Comparison of ENCODE assay signal across 8 cellular contexts in the genomic region with DNA sequence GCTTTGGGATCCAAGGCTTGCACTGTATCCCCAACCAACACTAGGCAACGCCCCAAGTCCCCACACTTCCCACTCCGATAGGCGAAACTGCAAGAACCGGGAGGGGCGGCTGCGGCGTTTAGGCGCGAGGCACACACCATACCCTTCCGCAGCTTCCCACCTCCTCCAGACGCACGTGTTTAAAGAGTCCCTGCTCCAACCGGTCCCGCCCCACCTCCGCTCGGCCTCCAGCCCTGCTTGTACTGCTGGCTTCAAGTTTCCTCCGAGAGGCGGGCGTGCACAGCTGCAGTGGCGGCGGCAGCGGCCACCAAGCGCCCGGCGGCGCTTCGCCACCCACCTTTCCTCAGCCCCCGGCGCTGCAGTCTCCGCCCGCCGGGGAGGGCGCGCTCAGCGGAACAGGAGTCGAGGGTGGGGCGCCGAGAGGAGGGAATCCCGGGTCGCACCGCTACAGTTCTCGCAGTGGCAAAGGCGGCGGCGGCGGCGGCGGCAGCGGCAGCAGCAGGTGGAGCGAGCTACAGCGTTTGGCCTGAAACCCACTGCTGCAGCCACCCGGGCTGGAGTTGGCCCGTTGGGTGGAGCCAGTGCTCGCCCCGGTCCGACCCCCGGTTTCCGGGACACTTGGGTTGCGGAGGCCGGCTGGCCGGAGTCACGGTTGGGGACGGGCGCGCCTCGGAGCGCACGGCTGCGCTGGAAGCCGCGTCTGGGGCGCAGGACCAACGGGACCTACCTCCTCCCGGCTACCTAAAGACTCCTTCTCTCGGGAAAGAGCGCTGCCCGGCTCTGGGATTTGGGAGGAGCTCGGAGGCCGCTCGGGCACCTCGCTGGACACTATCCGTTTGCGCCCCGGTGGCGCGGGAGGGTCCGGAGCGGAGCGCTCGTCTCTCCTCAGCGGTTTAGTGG. TPM values are rescaled to one million over a fixed set of nuclear protein-coding genes. Genes with fewer than 3 reads are reported as not detected.
DNase-seq lines count a peak whose midpoint lies in the region; ATAC-seq and TF ChIP-seq lines count a peak whose summit lies in the region.

A gene (plus strand): TSS at position 457 of the 900 bp plus-strand sequence. CDS start 858 bp downstream, outside the sequence.

- ATAC-seq in upper lobe of left lung (ENCODE audit: low FRiP score in 2 of 2), result peak; percentile 6 to 47
- no peak for ATAC-seq in GM19023 (IDR thresholded peaks at IDR 0.05; ENCODE audit: unreplicated experiment)

- no peak within 1 kb of the TSS for H3K27ac ChIP-seq in coronary artery
- H3K27ac ChIP-seq in mucosa of rectum (ENCODE audit: low read depth in 2 of 2, low read length in 2 of 2), result no peak within 1 kb of the TSS
- H3K27ac ChIP-seq in upper lobe of left lung, result no peak within 1 kb of the TSS

- TF ChIP-seq EP300 in upper lobe of left lung (IDR thresholded peaks at IDR 0.05), result no peak

- H3K9ac ChIP-seq in mucosa of rectum (ENCODE audit: low read depth in 1 of 2, low read length in 2 of 2), result no peak within 1 kb of the TSS

- no peaks in the 10 kb centered on the region for H3K36me3 Mint-ChIP-seq in T-helper 1 cell treated with Interleukin-12 subunit alpha and Interleukin-12 subunit beta and Interleukin-4 antibody, amounts not matched to agents 30 μg/mL and 1 μg/mL, for 36 hours (ENCODE audit: low read depth)

- H3K4me1 Mint-ChIP-seq in T-helper 1 cell treated with Interleukin-12 subunit alpha and Interleukin-12 subunit beta and Interleukin-4 antibody, amounts not matched to agents 30 μg/mL and 1 μg/mL, for 36 hours (ENCODE audit: low read depth), result peaks cover 20% of the 10 kb centered on the region

- WGBS in upper lobe of left lung, 2 donors, result 1 to 4% methylated on average over 33 to 79 of the region's 91 CpGs

- no peaks in the 10 kb centered on the region for H3K9me3 Mint-ChIP-seq in T-helper 1 cell treated with Interleukin-12 subunit alpha and Interleukin-12 subunit beta and Interleukin-4 antibody, amounts not matched to agents 30 μg/mL and 1 μg/mL, for 36 hours

- H3K4me1 ChIP-seq in mucosa of rectum (ENCODE audit: control insufficient read depth in 2 of 2, insufficient read depth in 2 of 2, low read length in 2 of 2), result peaks cover 2 to 5% of the 10 kb centered on the region in 2 donors
- H3K4me1 ChIP-seq in upper lobe of left lung, result peaks cover 19 to 29% (median 21%) of the 10 kb centered on the region in 4 donors

- H3K27me3 ChIP-seq in mucosa of rectum (ENCODE audit: control insufficient read depth in 2 of 2, insufficient read depth in 2 of 2, low read length in 2 of 2) (peaks cover 36 to 37% of the 10 kb centered on the region in 2 donors), upper lobe of left lung (peaks cover 0 to 28% (median 19%) of the 10 kb centered on the region in 4 donors)

- H3K4me3 ChIP-seq in coronary artery (peak within 1 kb of the TSS; percentile 67), mucosa of rectum (ENCODE audit: low read length in 2 of 2) (peak within 1 kb of the TSS; percentile 41), upper lobe of left lung (peak within 1 kb of the TSS in 3 of 4 donors; percentile 32 to 53 (median 41))

- TF ChIP-seq CTCF in coronary artery (IDR thresholded peaks at IDR 0.05) (no peak), upper lobe of left lung (IDR thresholded peaks at IDR 0.05) (no peak)

- H3K36me3 ChIP-seq in mucosa of rectum (ENCODE audit: control insufficient read depth in 2 of 2, insufficient read depth in 2 of 2, low read length in 2 of 2) (no peaks in the 10 kb centered on the region), upper lobe of left lung (no peaks in the 10 kb centered on the region)

- H3K27me3 Mint-ChIP-seq in T-helper 1 cell treated with Interleukin-12 subunit alpha and Interleukin-12 subunit beta and Interleukin-4 antibody, amounts not matched to agents 30 μg/mL and 1 μg/mL, for 36 hours (ENCODE audit: low read depth), result peaks cover 84% of the 10 kb centered on the region

- peak within 1 kb of the TSS; percentile 67 for H3K4me3 Mint-ChIP-seq in T-helper 1 cell treated with Interleukin-12 subunit alpha and Interleukin-12 subunit beta and Interleukin-4 antibody, amounts not matched to agents 30 μg/mL and 1 μg/mL, for 36 hours

- no peak for TF ChIP-seq POLR2A in upper lobe of left lung (IDR thresholded peaks at IDR 0.05)

- DNase-seq in DMS153 (lab: John Stamatoyannopoulos, UW) (peak; percentile 65), LHCN-M2 (ENCODE audit: low read depth) (peak; percentile 65), coronary artery (ENCODE audit: low spot score) (no peak), upper lobe of left lung (peak in 1 of 2 donors; percentile 87), inferior parietal cortex (ENCODE audit: extremely low spot score) (no peak)

- H3K9me3 ChIP-seq in mucosa of rectum (ENCODE audit: control insufficient read depth in 2 of 2, low read length in 2 of 2) (no peaks in the 10 kb centered on the region), upper lobe of left lung (no peaks in the 10 kb centered on the region)

- H3K27ac Mint-ChIP-seq in T-helper 1 cell treated with Interleukin-12 subunit alpha and Interleukin-12 subunit beta and Interleukin-4 antibody, amounts not matched to agents 30 μg/mL and 1 μg/mL, for 36 hours, result no peak within 1 kb of the TSS

RNA-seq across cellular contexts. Expression of the gene that starts here (rescaled TPM):
- total RNA-seq in LHCN-M2 (2014; rRNA removed) (6.2 and 13.4 TPM in 2 replicates), upper lobe of left lung (1 to 10 TPM in 5 of 6 donors, under 1 TPM in 1; 0.39 to 4.2 (median 2.1) TPM)
- 1.9 TPM for polyA plus RNA-seq in LHCN-M2 (2012)

Comparison
In these comparisons a context has a peak if more than half of its experiments do, and no peak if none do; other contexts are left out.
1. DNase-seq: peak in DMS153 (single experiment) and LHCN-M2 (single experiment); none in coronary artery (single experiment) and inferior parietal cortex (single experiment).
2. Peak in every context shown above with its lines, with median percentiles within 50 percentile points of each other: H3K4me3 ChIP-seq.